ENCODE assay signal across 9 cellular contexts in the genomic region with DNA sequence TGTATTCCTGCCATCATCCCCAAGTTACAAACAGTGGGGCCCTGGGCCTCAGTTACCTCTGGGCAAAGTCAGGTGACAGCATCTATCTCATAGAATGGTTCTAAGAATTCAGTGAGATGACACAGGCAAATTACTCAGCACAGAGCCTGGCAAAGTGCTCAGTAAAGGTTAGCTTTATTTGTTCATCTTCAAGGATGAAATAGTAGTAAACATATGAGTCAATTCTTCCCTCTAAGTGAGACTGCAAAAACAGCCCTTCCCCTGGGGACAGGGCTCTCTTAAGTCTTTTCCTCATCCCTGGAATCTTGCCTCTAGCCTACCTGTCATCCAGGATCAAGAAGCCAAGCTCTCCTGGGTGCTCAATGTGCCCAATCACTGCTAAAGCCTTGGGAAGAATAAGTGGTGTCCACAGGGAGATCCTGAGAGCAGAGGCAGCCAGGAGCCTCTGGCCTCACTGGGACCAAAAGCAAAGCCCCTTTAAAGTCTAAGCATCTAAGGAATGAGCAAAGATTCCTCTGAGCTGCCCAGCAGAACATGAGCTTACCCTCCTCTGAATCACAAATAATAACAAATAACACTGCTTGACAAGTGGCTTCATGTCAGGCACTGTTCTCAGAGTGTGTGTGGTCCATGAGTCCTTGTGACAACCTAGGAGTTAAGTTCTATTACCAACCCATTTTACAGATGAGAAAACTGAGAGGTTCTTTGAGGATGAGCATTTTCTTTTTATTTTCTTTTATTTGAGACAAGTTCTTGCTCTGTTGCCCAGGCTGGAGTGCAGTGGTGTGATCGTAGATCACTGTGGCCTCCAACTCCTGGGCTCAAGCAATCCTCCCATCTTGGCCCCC. TPM values are rescaled to one million over a fixed set of nuclear protein-coding genes. Genes with fewer than 3 reads are reported as not detected.
DNase-seq lines count a peak whose midpoint lies in the region; ATAC-seq, FAIRE-seq and TF ChIP-seq lines count a peak whose summit lies in the region.
"Had no signal": no experiment of that assay in that cellular context is flagged by ENCODE, and none has a peak within 500 bp of the region (broad histone marks: within the 10 kb centered on the region; RNA-seq: fewer than 3 reads in every experiment).

No MANE protein-coding gene starts in this region.

- no peak for FAIRE-seq in astrocyte (lab: Jason Lieb, UNC)

- peaks cover 17% of the 10 kb centered on the region for H3K36me3 Mint-ChIP-seq in HFFc6 (ENCODE audit: low read depth)
- peaks cover 11% of the 10 kb centered on the region for H3K36me3 Mint-ChIP-seq in astrocyte (ENCODE audit: low read depth, unreplicated experiment)
- H3K36me3 Mint-ChIP-seq in activated CD4-positive, alpha-beta T cell treated with anti-CD3 and anti-CD28 coated beads for 36 hours (ENCODE audit: low read depth), result no peaks in the 10 kb centered on the region

- H3K9me3 Mint-ChIP-seq in HFFc6 (no peaks in the 10 kb centered on the region), astrocyte (ENCODE audit: unreplicated experiment) (no peaks in the 10 kb centered on the region)
- H3K9me3 Mint-ChIP-seq in activated CD4-positive, alpha-beta T cell treated with anti-CD3 and anti-CD28 coated beads for 36 hours (ENCODE audit: low read depth), result no peaks in the 10 kb centered on the region

- H3K27me3 ChIP-seq in astrocyte (ENCODE audit: insufficient read depth, low read length) (no peaks in the 10 kb centered on the region), hepatocyte (no peaks in the 10 kb centered on the region), smooth muscle cell (ENCODE audit: low read depth) (no peaks in the 10 kb centered on the region)

- H3K4me1 ChIP-seq in astrocyte (ENCODE audit: insufficient read depth, low read length), result peaks cover 14% of the 10 kb centered on the region
- H3K4me1 ChIP-seq in hepatocyte (ENCODE audit: insufficient read depth), result peaks cover 47% of the 10 kb centered on the region
- H3K4me1 ChIP-seq in smooth muscle cell (ENCODE audit: low read depth), result peaks cover 34% of the 10 kb centered on the region

- H3K4me2 ChIP-seq in astrocyte (ENCODE audit: low read length), result peak overlapping the region; percentile 2
- H3K4me2 ChIP-seq in hepatocyte, result no peak overlapping the region
- H3K4me2 ChIP-seq in smooth muscle cell, result peak overlapping the region; percentile 63

- H3F3A ChIP-seq in smooth muscle cell (ENCODE audit: low read depth), result peaks cover 53% of the 10 kb centered on the region

- no peak for TF ChIP-seq CTCF in HFFc6 (IDR thresholded peaks at IDR 0.05)
- no peak for TF ChIP-seq CTCF in astrocyte (IDR thresholded peaks at IDR 0.05; ENCODE audit: insufficient read depth, low read depth, low read length)
- TF ChIP-seq CTCF in hepatocyte (IDR thresholded peaks at IDR 0.05; ENCODE audit: poor library complexity), result no peak
- TF ChIP-seq CTCF in smooth muscle cell (IDR thresholded peaks at IDR 0.05; ENCODE audit: borderline replicate concordance, insufficient read depth, poor library complexity, severe bottlenecking), result no peak

- H2AFZ ChIP-seq in astrocyte (ENCODE audit: low read depth, low read length), result no peak overlapping the region
- no peak overlapping the region for H2AFZ ChIP-seq in hepatocyte
- no peak overlapping the region for H2AFZ ChIP-seq in smooth muscle cell (ENCODE audit: low read depth)

- H3K36me3 ChIP-seq in astrocyte (ENCODE audit: insufficient read depth, low read length), result no peaks in the 10 kb centered on the region
- H3K36me3 ChIP-seq in hepatocyte (replicated peaks; ENCODE audit: insufficient read depth, low read depth), result no peaks in the 10 kb centered on the region
- H3K36me3 ChIP-seq in smooth muscle cell (ENCODE audit: low read depth), result no peaks in the 10 kb centered on the region

- CTCF ChIA-PET in activated CD4-positive, alpha-beta T cell treated with anti-CD3 and anti-CD28 coated beads for 36 hours (lab: Charles Lee), result interaction anchor here (0.7 to 1.2 kb wide), 5 partner anchors 9 to 451 kb away, joined by 3 to 5 read pairs (median 3); no protein-coding TSS in a partner anchor

- H3K79me2 ChIP-seq in astrocyte (ENCODE audit: insufficient read depth, low read length), result peaks cover 99% of the 10 kb centered on the region
- peaks cover 74% of the 10 kb centered on the region for H3K79me2 ChIP-seq in hepatocyte
- peaks cover 100% of the 10 kb centered on the region for H3K79me2 ChIP-seq in smooth muscle cell (ENCODE audit: low read depth)

- DNase-seq in HFFc6, result peak; percentile 77
- no peak for DNase-seq in astrocyte (ENCODE audit: low read depth)
- peak; percentile 57 for DNase-seq in hepatocyte (ENCODE audit: low spot score)
- DNase-seq in smooth muscle cell (lab: John Stamatoyannopoulos, UW; ENCODE audit: unreplicated experiment), result no peak
- DNase-seq in activated CD4-positive, alpha-beta T cell treated with anti-CD3 and anti-CD28 coated beads for 36 hours, result no peak
- DNase-seq in Kasumi-1 (lab: John Stamatoyannopoulos, UW), result no peak
- no peak for DNase-seq in HPDE6-E6E7 (ENCODE audit: extremely low spot score)
- DNase-seq: nucleus accumbens had no signal

- H3K27ac Mint-ChIP-seq in HFFc6 (peak overlapping the region; percentile 84), astrocyte (ENCODE audit: unreplicated experiment) (peak overlapping the region; percentile 73)
- no peak overlapping the region for H3K27ac Mint-ChIP-seq in activated CD4-positive, alpha-beta T cell treated with anti-CD3 and anti-CD28 coated beads for 36 hours

- H3K27me3 Mint-ChIP-seq in HFFc6 (ENCODE audit: insufficient read depth) (peaks cover 4% of the 10 kb centered on the region; the same call in 1 of the 2 replicates), astrocyte (ENCODE audit: low read depth, unreplicated experiment) (no peaks in the 10 kb centered on the region)
- H3K27me3 Mint-ChIP-seq in activated CD4-positive, alpha-beta T cell treated with anti-CD3 and anti-CD28 coated beads for 36 hours, result peaks cover 10% of the 10 kb centered on the region

- H3K9me3 ChIP-seq in astrocyte (ENCODE audit: insufficient read depth, low read depth, low read length), result no peaks in the 10 kb centered on the region
- no peaks in the 10 kb centered on the region for H3K9me3 ChIP-seq in hepatocyte (ENCODE audit: low read depth)
- H3K9me3 ChIP-seq in smooth muscle cell (replicated peaks; ENCODE audit: low read depth), result no peaks in the 10 kb centered on the region

- WGBS in hepatocyte (ENCODE audit: low lambda C conversion rate, missing lambda C conversion rate), result 100% methylated on average over 1 of the region's 1 CpG
- WGBS in smooth muscle cell (ENCODE audit: low lambda C conversion rate), result 95% methylated on average over 1 of the region's 1 CpG

- H3K4me1 Mint-ChIP-seq in HFFc6 (ENCODE audit: low read depth), result peaks cover 76% of the 10 kb centered on the region
- peaks cover 75% of the 10 kb centered on the region for H3K4me1 Mint-ChIP-seq in astrocyte (ENCODE audit: low read depth, unreplicated experiment)
- no peaks in the 10 kb centered on the region for H3K4me1 Mint-ChIP-seq in activated CD4-positive, alpha-beta T cell treated with anti-CD3 and anti-CD28 coated beads for 36 hours

- no peak for ATAC-seq in activated CD4-positive, alpha-beta T cell treated with anti-CD3 and anti-CD28 coated beads for 36 hours
- no peak for ATAC-seq in GM19463 (IDR thresholded peaks at IDR 0.05; ENCODE audit: unreplicated experiment)

- H3K9ac ChIP-seq in astrocyte (ENCODE audit: low read length) (no peak overlapping the region), smooth muscle cell (ENCODE audit: low read depth) (peak overlapping the region; percentile 4)

- H3K4me3 ChIP-seq in astrocyte (ENCODE audit: insufficient read depth, low read depth, low read length) (no peak overlapping the region), hepatocyte (no peak overlapping the region), smooth muscle cell (no peak overlapping the region)

- no peaks in the 10 kb centered on the region for H3K9me2 ChIP-seq in hepatocyte (replicated peaks; ENCODE audit: insufficient read depth)

- H3K4me3 Mint-ChIP-seq in HFFc6, result peak overlapping the region; percentile 32
- peak overlapping the region; percentile 37 for H3K4me3 Mint-ChIP-seq in astrocyte (ENCODE audit: unreplicated experiment)
- no peak overlapping the region for H3K4me3 Mint-ChIP-seq in activated CD4-positive, alpha-beta T cell treated with anti-CD3 and anti-CD28 coated beads for 36 hours

- H3K27ac ChIP-seq in astrocyte (ENCODE audit: low read depth, low read length), result peak overlapping the region; percentile 3
- H3K27ac ChIP-seq in hepatocyte, result peak overlapping the region; percentile 70
- peak overlapping the region; percentile 83 for H3K27ac ChIP-seq in smooth muscle cell (ENCODE audit: low read depth)

- H4K20me1 ChIP-seq in astrocyte (ENCODE audit: insufficient read depth, low read length) (peaks cover 95% of the 10 kb centered on the region), hepatocyte (ENCODE audit: insufficient read depth, poor library complexity, severe bottlenecking) (no peaks in the 10 kb centered on the region), smooth muscle cell (ENCODE audit: low read depth) (peaks cover 100% of the 10 kb centered on the region)

- intact Hi-C loops in activated CD4-positive, alpha-beta T cell treated with anti-CD3 and anti-CD28 coated beads for 36 hours (cut with DNase I, micrococcal nuclease), result no loop called here

- POLR2A ChIA-PET in activated CD4-positive, alpha-beta T cell treated with anti-CD3 and anti-CD28 coated beads for 36 hours (lab: Charles Lee), result no interaction called here

RNA-seq across cellular contexts. Expression of gene NUAK1, which starts 12.1 kb away (rescaled TPM):
- total RNA-seq in HFFc6 (2021; fragmentation: NEBNext Ultra II Directional; extraction: Animal tissue kit (Norgen Biotek cat#: 25700)), result 10 to 100 TPM; 11.0 to 37.3 (median 14.1) TPM
- total RNA-seq in astrocyte (94.0 and 96.1 TPM in 2 replicates), hepatocyte (5.3 and 13.0 TPM in 2 replicates), smooth muscle cell (54.0 and 64.2 TPM in 2 replicates)
- polyA plus RNA-seq in hepatocyte (2.5 and 3.5 TPM in 2 replicates), smooth muscle cell (35.3 and 38.8 TPM in 2 replicates)
- total RNA-seq in activated CD4-positive, alpha-beta T cell treated with anti-CD3 and anti-CD28 coated beads for 36 hours, result not detected

Comparison
In these comparisons a context has a peak if more than half of its experiments do, and no peak if none do; other contexts are left out.
1. DNase-seq: peak in HFFc6 (single experiment) and hepatocyte (single experiment); none in astrocyte (single experiment), smooth muscle cell (single experiment), activated CD4-positive, alpha-beta T cell treated with anti-CD3 and anti-CD28 coated beads for 36 hours (single experiment), Kasumi-1 (0 of 2) and HPDE6-E6E7 (single experiment).
2. H3K27ac ChIP-seq: peak in every context shown above with its lines; median percentile 83 in smooth muscle cell; 70 in hepatocyte; 3 in astrocyte.